ENCODE assay signal across 17 cellular contexts in the genomic region with DNA sequence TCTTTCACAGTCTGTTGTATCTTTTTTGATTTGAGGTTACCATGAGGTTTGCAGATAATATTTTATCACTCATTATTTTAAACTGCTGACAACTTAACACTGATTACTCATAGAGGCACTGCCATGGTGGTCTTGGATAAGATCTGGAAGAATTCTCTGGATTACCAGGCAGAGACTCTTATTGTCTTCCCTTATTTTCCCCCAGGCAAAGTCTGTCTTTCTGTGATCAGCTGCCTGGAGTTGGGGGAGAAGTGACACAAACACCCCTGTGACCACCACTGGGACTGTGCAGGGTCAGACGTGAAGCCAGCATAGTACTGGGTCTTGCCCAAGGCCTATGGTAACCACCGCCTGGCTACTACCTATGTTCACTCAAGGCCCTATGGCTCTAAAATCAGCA. TPM values are rescaled to one million over a fixed set of nuclear protein-coding genes. Genes with fewer than 3 reads are reported as not detected.
DNase-seq lines count a peak whose midpoint lies in the region; ATAC-seq and TF ChIP-seq lines count a peak whose summit lies in the region.
"Had no signal": no experiment of that assay in that cellular context is flagged by ENCODE, and none has a peak within 500 bp of the region (broad histone marks: within the 10 kb centered on the region; RNA-seq: fewer than 3 reads in every experiment).

No MANE protein-coding gene starts in this region.

- H3K9me3 ChIP-seq in SJSA1 (replicated peaks), result no peaks in the 10 kb centered on the region
- H3K9me3 ChIP-seq in hepatocyte (ENCODE audit: low read depth), result no peaks in the 10 kb centered on the region
- peaks cover 1% of the 10 kb centered on the region for H3K9me3 ChIP-seq in trophoblast cell (ENCODE audit: insufficient read depth, low read depth, low read length)
- H3K9me3 ChIP-seq in upper lobe of left lung, result no peaks in the 10 kb centered on the region

- H2AFZ ChIP-seq in hepatocyte, result no peak overlapping the region
- H2AFZ ChIP-seq in trophoblast cell (ENCODE audit: insufficient read depth, low read length, poor library complexity), result no peak overlapping the region

- H3K36me3 ChIP-seq in SJSA1 (peaks cover under 1% of the 10 kb centered on the region), hepatocyte (replicated peaks; ENCODE audit: insufficient read depth, low read depth) (no peaks in the 10 kb centered on the region), trophoblast cell (ENCODE audit: control insufficient read depth in 1 of 2, insufficient read depth in 2 of 2, low read length in 2 of 2) (no peaks in the 10 kb centered on the region), upper lobe of left lung (no peaks in the 10 kb centered on the region)
- H3K36me3 ChIP-seq: BE2C had no signal

- no peak for TF ChIP-seq POLR2A in upper lobe of left lung (IDR thresholded peaks at IDR 0.05)

- no peak overlapping the region for H3K4me2 ChIP-seq in hepatocyte
- H3K4me2 ChIP-seq in trophoblast cell (ENCODE audit: low read length), result no peak overlapping the region
- H3K4me2 ChIP-seq: A549 had no signal

- H3K27ac Mint-ChIP-seq in endothelial cell (ENCODE audit: unreplicated experiment), result no peak overlapping the region
- H3K27ac Mint-ChIP-seq: CD8-positive, alpha-beta T cell had no signal

- no peaks in the 10 kb centered on the region for H4K20me1 ChIP-seq in hepatocyte (ENCODE audit: insufficient read depth, poor library complexity, severe bottlenecking)

- H3K27me3 ChIP-seq in SJSA1 (replicated peaks) (no peaks in the 10 kb centered on the region), hepatocyte (no peaks in the 10 kb centered on the region), trophoblast cell (ENCODE audit: insufficient read depth, low read length) (no peaks in the 10 kb centered on the region), upper lobe of left lung (no peaks in the 10 kb centered on the region)
- H3K27me3 ChIP-seq: BE2C had no signal

- H3K79me2 ChIP-seq in hepatocyte, result peaks cover 10% of the 10 kb centered on the region
- no peaks in the 10 kb centered on the region for H3K79me2 ChIP-seq in trophoblast cell (ENCODE audit: control insufficient read depth, insufficient read depth, low read length, poor library complexity)

- H3K27ac ChIP-seq in SJSA1 (peak overlapping the region; percentile 5; the same call in 1 of the 2 replicates), hepatocyte (peak overlapping the region; percentile 84), trophoblast cell (ENCODE audit: low read depth, low read length) (peak overlapping the region; percentile 30), upper lobe of left lung (peak overlapping the region in 3 of 4 donors; percentile 48 to 59 (median 55))
- H3K27ac ChIP-seq: A549, C4-2B had no signal

- H3K4me3 Mint-ChIP-seq in endothelial cell (ENCODE audit: unreplicated experiment), result no peak overlapping the region
- H3K4me3 Mint-ChIP-seq: CD8-positive, alpha-beta T cell had no signal

- H4K91ac ChIP-seq in trophoblast cell (ENCODE audit: low read depth, low read length), result no peak overlapping the region

- H3K36me3 Mint-ChIP-seq in endothelial cell (ENCODE audit: low read depth, unreplicated experiment), result no peaks in the 10 kb centered on the region

- no peak overlapping the region for H2BK5ac ChIP-seq in trophoblast cell (ENCODE audit: low read depth, low read length, poor library complexity)

- H2AK5ac ChIP-seq in trophoblast cell (ENCODE audit: low read length), result no peak overlapping the region

- no peak overlapping the region for H2BK12ac ChIP-seq in trophoblast cell (ENCODE audit: low read length)

- WGBS in hepatocyte (ENCODE audit: low lambda C conversion rate, missing lambda C conversion rate), result 88% methylated on average over 2 of the region's 2 CpGs
- no CpG with 5 or more reads among the region's 2 CpGs for WGBS in trophoblast cell (ENCODE audit: extremely low coverage, insufficient coverage, insufficient read length)
- WGBS in upper lobe of left lung, 2 donors, result 95% methylated on average over 2 of the region's 2 CpGs; no CpG with 5 or more reads in 1 of the 2 donors

- no peak overlapping the region for H2BK120ac ChIP-seq in trophoblast cell (ENCODE audit: insufficient read depth, low read length, poor library complexity)

- no peak for TF ChIP-seq EP300 in upper lobe of left lung (IDR thresholded peaks at IDR 0.05)

- H3K4me3 ChIP-seq in SJSA1 (no peak overlapping the region), hepatocyte (no peak overlapping the region), trophoblast cell (ENCODE audit: low read depth, low read length) (no peak overlapping the region), upper lobe of left lung (no peak overlapping the region)
- H3K4me3 ChIP-seq: A549 had no signal

- TF ChIP-seq CTCF in hepatocyte (IDR thresholded peaks at IDR 0.05; ENCODE audit: poor library complexity), result no peak
- no peak for TF ChIP-seq CTCF in upper lobe of left lung (IDR thresholded peaks at IDR 0.05)
- no peak for TF ChIP-seq CTCF in endothelial cell (IDR thresholded peaks at IDR 0.05; ENCODE audit: unreplicated experiment)

- no peak overlapping the region for H3K4ac ChIP-seq in trophoblast cell (ENCODE audit: low read depth, low read length)

- peaks cover 20% of the 10 kb centered on the region for H3K4me1 ChIP-seq in SJSA1 (replicated peaks)
- H3K4me1 ChIP-seq in hepatocyte (ENCODE audit: insufficient read depth), result no peaks in the 10 kb centered on the region
- peaks cover 12 to 17% of the 10 kb centered on the region in 2 experiments for H3K4me1 ChIP-seq in trophoblast cell (ENCODE audit: control insufficient read depth in 1 of 2, insufficient read depth in 2 of 2, low read length in 2 of 2)
- H3K4me1 ChIP-seq in upper lobe of left lung, result peaks cover 3 to 21% (median 14%) of the 10 kb centered on the region in 4 donors
- H3K4me1 ChIP-seq: A549, BE2C had no signal

- DNase-seq in SJSA1 (ENCODE audit: low read depth in 1 of 2, low spot score in 2 of 2), result peak; percentile 55 to 81
- DNase-seq in hepatocyte (ENCODE audit: low spot score), result no peak
- peak; percentile 69 to 71 for DNase-seq in trophoblast cell
- no peak for DNase-seq in upper lobe of left lung
- no peak for DNase-seq in DMS53 treated with DMSO at 0.1 percent for 48 hours (lab: John Stamatoyannopoulos, UW; ENCODE audit: unreplicated experiment)
- DNase-seq in endothelial cell (ENCODE audit: low spot score), result no peak
- DNase-seq in stimulated activated naive CD4-positive, alpha-beta T cell (lab: John Stamatoyannopoulos, UW), result no peak
- DNase-seq: BE2C; CD8-positive, alpha-beta T cell; COR-L47; DMS153; GF-D8; IMR-90 had no signal

- H3K4me1 Mint-ChIP-seq in endothelial cell (ENCODE audit: unreplicated experiment), result peaks cover 2% of the 10 kb centered on the region

- H3K9me2 ChIP-seq in hepatocyte (replicated peaks; ENCODE audit: insufficient read depth), result no peaks in the 10 kb centered on the region

- H3K9ac ChIP-seq in trophoblast cell (ENCODE audit: low read length), result no peak overlapping the region

- no peaks in the 10 kb centered on the region for H3K9me3 Mint-ChIP-seq in endothelial cell (ENCODE audit: unreplicated experiment)

- ATAC-seq in upper lobe of left lung (ENCODE audit: low FRiP score in 2 of 2) (no peak), GM19035 (IDR thresholded peaks at IDR 0.05; ENCODE audit: unreplicated experiment) (no peak)
- ATAC-seq: A549; CD8-positive, alpha-beta T cell; HCT116 had no signal

- H3K79me1 ChIP-seq in trophoblast cell (ENCODE audit: low read length), result peaks cover under 1% of the 10 kb centered on the region

- no peak overlapping the region for H4K8ac ChIP-seq in trophoblast cell (ENCODE audit: low read depth, low read length)

- H3K27me3 Mint-ChIP-seq in endothelial cell (ENCODE audit: unreplicated experiment), result peaks cover 1% of the 10 kb centered on the region

- no peak overlapping the region for H3K14ac ChIP-seq in trophoblast cell (ENCODE audit: low read length)

- H3K18ac ChIP-seq in trophoblast cell (ENCODE audit: low read length), result no peak overlapping the region

- no peak overlapping the region for H3K23ac ChIP-seq in trophoblast cell (ENCODE audit: low read length)

- no peak overlapping the region for H4K12ac ChIP-seq in trophoblast cell (ENCODE audit: low read depth, low read length)

RNA-seq across cellular contexts. Expression of a gene that starts 4.7 kb away (rescaled TPM):
- total RNA-seq in SJSA1 (2014; rRNA removed; shearing (Covaris generic)), result 0.19 and 0.29 TPM in 2 replicates
- total RNA-seq in hepatocyte (0.77 TPM in 1 of 2 replicates, not detected in the other), upper lobe of left lung (10 to 100 TPM in 2 of 6 donors, 1 to 10 TPM in 4; 2.6 to 30.4 (median 7.8) TPM), endothelial cell (ENCODE audit: unreplicated experiment) (0.69 TPM)
- 0.54 and 0.85 TPM in 2 replicates for polyA plus RNA-seq in hepatocyte
- polyA plus RNA-seq in trophoblast cell (2013), result 0.05 and 0.06 TPM in 2 replicates
- total RNA-seq: IMR-90 had no signal

RNA-seq across cellular contexts. Expression of a gene that starts 4.9 kb away (rescaled TPM):
- 7,277 and 7,743 TPM in 2 replicates for total RNA-seq in SJSA1 (2014; rRNA removed; shearing (Covaris generic))
- 2,059 and 2,324 TPM in 2 replicates for total RNA-seq in hepatocyte
- polyA plus RNA-seq in hepatocyte, result 2,570 and 2,890 TPM in 2 replicates
- 196 and 199 TPM in 2 replicates for polyA plus RNA-seq in trophoblast cell (2013)
- total RNA-seq in upper lobe of left lung, result 1,000 to 10,000 TPM in 5 of 6 donors, 100 to 1,000 TPM in 1; 963 to 7,115 (median 3,598) TPM
- 546 TPM for total RNA-seq in endothelial cell (ENCODE audit: unreplicated experiment)

RNA-seq across cellular contexts. Expression of a gene that starts 29.9 kb away (rescaled TPM):
- total RNA-seq in SJSA1 (2014; rRNA removed; shearing (Covaris generic)), result 9.1 and 10.9 TPM in 2 replicates
- total RNA-seq in hepatocyte (10.8 and 11.0 TPM in 2 replicates), upper lobe of left lung (10 to 100 TPM; 10.3 to 29.3 (median 18.3) TPM), endothelial cell (ENCODE audit: unreplicated experiment) (13.4 TPM)
- polyA plus RNA-seq in hepatocyte, result 6.5 and 9.7 TPM in 2 replicates
- 3.4 and 4.5 TPM in 2 replicates for polyA plus RNA-seq in trophoblast cell (2013)

RNA-seq across cellular contexts. Expression of a gene that starts 42.9 kb away (rescaled TPM):
- total RNA-seq in SJSA1 (2014; rRNA removed; shearing (Covaris generic)), result 28.9 and 36.8 TPM in 2 replicates
- total RNA-seq in hepatocyte (54.2 and 70.3 TPM in 2 replicates), upper lobe of left lung (100 to 1,000 TPM in 3 of 6 donors, 10 to 100 TPM in 3; 81.6 to 161 (median 97.4) TPM), endothelial cell (ENCODE audit: unreplicated experiment) (37.1 TPM)
- polyA plus RNA-seq in hepatocyte, result 27.1 and 28.2 TPM in 2 replicates
- polyA plus RNA-seq in trophoblast cell (2013), result 13.9 and 16.3 TPM in 2 replicates

Comparison
In these comparisons a context has a peak if more than half of its experiments do, and no peak if none do; other contexts are left out.
1. DNase-seq: peak in SJSA1 (2 of 2) and trophoblast cell (2 of 2); none in hepatocyte (single experiment), upper lobe of left lung (0 of 2), DMS53 treated with DMSO at 0.1 percent for 48 hours (single experiment), endothelial cell (single experiment) and stimulated activated naive CD4-positive, alpha-beta T cell (0 of 6).
2. H3K27ac ChIP-seq: peak in every context shown above with its lines; median percentile 84 in hepatocyte; 55 in upper lobe of left lung; 30 in trophoblast cell; 5 in SJSA1.